Comparison of ENCODE assay signal across 8 cellular contexts in the genomic region with DNA sequence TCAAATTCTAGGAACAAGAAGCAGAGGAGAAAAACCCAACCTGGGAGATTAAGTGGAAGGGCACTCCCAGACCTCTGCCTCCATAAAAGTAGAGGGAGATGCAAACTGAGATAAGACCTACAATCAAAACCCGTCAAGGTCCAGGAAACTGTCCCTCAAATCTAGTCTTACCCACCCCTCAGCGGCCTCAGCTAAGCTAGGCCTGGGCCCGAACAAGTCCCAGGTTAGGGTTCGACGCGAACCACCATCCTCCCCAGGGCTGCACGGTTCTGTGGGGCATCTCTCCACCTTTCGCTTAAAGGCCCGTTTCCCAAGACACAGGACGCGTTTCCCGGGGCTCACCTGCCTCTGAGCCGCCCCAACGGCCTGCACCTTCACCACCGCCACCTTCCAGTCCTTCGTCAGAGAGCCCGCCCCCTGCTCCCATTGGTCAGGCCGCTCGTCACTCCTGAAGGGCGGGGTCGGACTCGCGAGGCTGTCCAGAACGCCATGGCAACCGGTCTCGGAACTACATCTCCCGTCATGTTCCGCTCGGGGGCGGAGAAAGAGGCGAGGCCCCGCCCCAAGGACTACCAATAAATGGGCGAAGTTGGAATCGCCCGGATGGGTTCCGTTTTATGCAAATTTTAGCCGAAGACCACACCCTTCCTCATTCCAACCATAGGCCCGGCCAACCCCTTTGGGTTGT. TPM values are rescaled to one million over a fixed set of nuclear protein-coding genes. Genes with fewer than 3 reads are reported as not detected.
DNase-seq lines count a peak whose midpoint lies in the region; ATAC-seq and TF ChIP-seq lines count a peak whose summit lies in the region.

A gene (minus strand): TSS at position 403 of the 688 bp plus-strand sequence. CDS start 10,190 bp downstream, outside the sequence.

- intact Hi-C loops in activated CD4-positive, alpha-beta T cell treated with anti-CD3 and anti-CD28 coated beads for 36 hours (cut with DNase I, micrococcal nuclease) = loop anchor here (1.0 to 10.0 kb wide), 18 partner anchors 53 to 1909 kb away; a partner anchor contains a TSS

- peak within 1 kb of the TSS; percentile 82 for H3K4me3 Mint-ChIP-seq in activated CD4-positive, alpha-beta T cell treated with anti-CD3 and anti-CD28 coated beads for 36 hours

- H3K4me1 Mint-ChIP-seq in activated CD4-positive, alpha-beta T cell treated with anti-CD3 and anti-CD28 coated beads for 36 hours = peaks cover 33% of the 10 kb centered on the region

- TF ChIP-seq CTCF in choroid plexus epithelial cell (conservative IDR thresholded peaks at IDR 0.05; ENCODE audit: low read depth, low read length) (no peak), kidney epithelial cell (IDR thresholded peaks at IDR 0.05; ENCODE audit: insufficient read depth, low read length, poor library complexity, severe bottlenecking) (no peak)

- H3K27ac Mint-ChIP-seq in activated CD4-positive, alpha-beta T cell treated with anti-CD3 and anti-CD28 coated beads for 36 hours = peak within 1 kb of the TSS; percentile 96

- peak; percentile 83 for ATAC-seq in HG03442 (IDR thresholded peaks at IDR 0.05; ENCODE audit: unreplicated experiment)
- peak; percentile 83 for ATAC-seq in activated CD4-positive, alpha-beta T cell treated with anti-CD3 and anti-CD28 coated beads for 36 hours

- CTCF ChIA-PET in activated CD4-positive, alpha-beta T cell treated with anti-CD3 and anti-CD28 coated beads for 36 hours (lab: Charles Lee) = interaction anchor here (0.8 to 1.5 kb wide), 2 partner anchors 36 to 197 kb away, joined by 3 to 4 read pairs; no protein-coding TSS in a partner anchor

- no peaks in the 10 kb centered on the region for H3K9me3 Mint-ChIP-seq in activated CD4-positive, alpha-beta T cell treated with anti-CD3 and anti-CD28 coated beads for 36 hours (ENCODE audit: low read depth)

- peaks cover 4% of the 10 kb centered on the region for H3K36me3 Mint-ChIP-seq in activated CD4-positive, alpha-beta T cell treated with anti-CD3 and anti-CD28 coated beads for 36 hours (ENCODE audit: low read depth)

- peak within 1 kb of the TSS; percentile 76 for H3K4me3 ChIP-seq in choroid plexus epithelial cell (ENCODE audit: low read depth, low read length)
- peak within 1 kb of the TSS; percentile 74 for H3K4me3 ChIP-seq in kidney epithelial cell (ENCODE audit: low read depth, low read length)

- no peaks in the 10 kb centered on the region for H3K36me3 ChIP-seq in kidney epithelial cell (ENCODE audit: control insufficient read depth, insufficient read depth, low read length)

- no peaks in the 10 kb centered on the region for H3K27me3 ChIP-seq in kidney epithelial cell (ENCODE audit: control insufficient read depth, insufficient read depth, low read length)

- DNase-seq in Ammon's horn (ENCODE audit: low spot score) (peak; percentile 100), GM19238 (ENCODE audit: insufficient read length, low spot score) (peak; percentile 85), NCI-H524 (lab: John Stamatoyannopoulos, UW) (peak; percentile 99 to 100), choroid plexus epithelial cell (ENCODE audit: low read depth) (peak; percentile 100), kidney epithelial cell (ENCODE audit: low read depth) (peak; percentile 99)
- peak; percentile 100 for DNase-seq in activated CD4-positive, alpha-beta T cell treated with anti-CD3 and anti-CD28 coated beads for 36 hours
- DNase-seq in stimulated activated CD4-positive, alpha-beta T cell treated with anti-CD3 and anti-CD28 coated beads, Interleukin-15, amount 100 ng/mL, for 48 hours (ENCODE audit: low read depth in 2 of 2) = peak; percentile 99 to 100

- H3K27me3 Mint-ChIP-seq in activated CD4-positive, alpha-beta T cell treated with anti-CD3 and anti-CD28 coated beads for 36 hours = peaks cover 10% of the 10 kb centered on the region

- POLR2A ChIA-PET in activated CD4-positive, alpha-beta T cell treated with anti-CD3 and anti-CD28 coated beads for 36 hours (lab: Charles Lee) = interaction anchor here (0.6 kb wide), 1 partner anchor 34 kb away, joined by 3 read pairs; no protein-coding TSS in a partner anchor

RNA-seq across cellular contexts. Expression of the gene that starts here (rescaled TPM):
- 10 to 100 TPM; 31.4 to 35.2 TPM for total RNA-seq in activated CD4-positive, alpha-beta T cell treated with anti-CD3 and anti-CD28 coated beads for 36 hours
- total RNA-seq in kidney epithelial cell = 12.6 and 22.7 TPM in 2 replicates

Comparison
In these comparisons a context has a peak if more than half of its experiments do, and no peak if none do; other contexts are left out.
1. Peak in every context shown above with its lines: DNase-seq, ATAC-seq and H3K4me3 ChIP-seq.